7 cellular contexts compared by ENCODE assay signal in genomic region chr19:51804789-51805188, GRCh38. TPM values are rescaled to one million over a fixed set of nuclear protein-coding genes. Genes with fewer than 3 reads are reported as not detected.
"Had no signal": no experiment of that assay in that cellular context is flagged by ENCODE, and none has a peak within 500 bp of the region (broad histone marks: within the 10 kb centered on the region; RNA-seq: fewer than 3 reads in every experiment).

No MANE protein-coding gene starts in this region.

RNA-seq across cellular contexts. Expression of gene FPR3, which starts 9.8 kb away (rescaled TPM):
- total RNA-seq: activated CD4-positive, alpha-beta T cell treated with anti-CD3 and anti-CD28 coated beads, Interleukin-2, amount 10 ng/mL, durations not matched to agents 24 days and 14 days; activated CD8-positive, alpha-beta T cell treated with anti-CD3 and anti-CD28 coated beads for 36 hours; activated naive CD8-positive, alpha-beta T cell treated with anti-CD3 and anti-CD28 coated beads for 36 hours; activated T-helper 17 cell treated with anti-CD3 and anti-CD28 coated beads, Interleukin-2, amount 50 U/mL, for 72 hours; osteocyte; T-helper 17 cell had no signal
- polyA plus RNA-seq: naive thymus-derived CD8-positive, alpha-beta T cell had no signal

RNA-seq across cellular contexts. Expression of gene FPR2, which starts 43.8 kb away (rescaled TPM):
- total RNA-seq: activated CD4-positive, alpha-beta T cell treated with anti-CD3 and anti-CD28 coated beads, Interleukin-2, amount 10 ng/mL, durations not matched to agents 24 days and 14 days; activated CD8-positive, alpha-beta T cell treated with anti-CD3 and anti-CD28 coated beads for 36 hours; activated naive CD8-positive, alpha-beta T cell treated with anti-CD3 and anti-CD28 coated beads for 36 hours; activated T-helper 17 cell treated with anti-CD3 and anti-CD28 coated beads, Interleukin-2, amount 50 U/mL, for 72 hours; naive thymus-derived CD8-positive, alpha-beta T cell; osteocyte had no signal
- polyA plus RNA-seq: naive thymus-derived CD8-positive, alpha-beta T cell had no signal

RNA-seq across cellular contexts. Expression of gene FPR1, which starts 53.1 kb away (rescaled TPM):
- total RNA-seq: activated CD4-positive, alpha-beta T cell treated with anti-CD3 and anti-CD28 coated beads, Interleukin-2, amount 10 ng/mL, durations not matched to agents 24 days and 14 days; activated CD8-positive, alpha-beta T cell treated with anti-CD3 and anti-CD28 coated beads for 36 hours; activated naive CD8-positive, alpha-beta T cell treated with anti-CD3 and anti-CD28 coated beads for 36 hours; activated T-helper 17 cell treated with anti-CD3 and anti-CD28 coated beads, Interleukin-2, amount 50 U/mL, for 72 hours; naive thymus-derived CD8-positive, alpha-beta T cell; osteocyte had no signal
